15 cellular contexts compared by ENCODE assay signal in the genomic region with DNA sequence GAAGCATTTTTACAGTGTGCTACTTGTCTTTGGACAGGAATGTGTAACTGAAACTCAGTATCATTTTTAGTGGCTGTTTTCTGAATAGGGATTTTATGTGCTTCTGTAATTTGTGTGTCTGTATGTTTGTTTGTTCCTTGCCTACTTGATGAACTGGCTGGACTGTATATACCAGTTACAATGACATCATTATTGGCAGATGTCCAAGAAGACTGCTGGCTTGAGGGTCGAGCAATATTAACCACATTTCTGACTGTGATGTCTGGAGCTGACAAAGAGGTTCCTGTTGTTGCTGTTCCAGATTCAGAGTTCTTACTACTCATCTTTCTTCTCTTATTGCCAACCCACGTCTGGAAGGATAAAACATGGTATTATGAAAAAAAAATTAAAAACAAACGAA. TPM values are rescaled to one million over a fixed set of nuclear protein-coding genes. Genes with fewer than 3 reads are reported as not detected.
DNase-seq lines count a peak whose midpoint lies in the region; FAIRE-seq and TF ChIP-seq lines count a peak whose summit lies in the region.
"Had no signal": no experiment of that assay in that cellular context is flagged by ENCODE, and none has a peak within 500 bp of the region (broad histone marks: within the 10 kb centered on the region; RNA-seq: fewer than 3 reads in every experiment).

No MANE protein-coding gene starts in this region.

- H3K4me3 Mint-ChIP-seq in astrocyte (ENCODE audit: unreplicated experiment): no peak overlapping the region
- H3K4me3 Mint-ChIP-seq in CD8-positive, alpha-beta memory T cell: no peak overlapping the region
- H3K4me3 Mint-ChIP-seq: activated naive CD8-positive, alpha-beta T cell treated with anti-CD3 and anti-CD28 coated beads, Interleukin-2, amount 50 U/mL, for 24 hours; CD8-positive, alpha-beta T cell; stimulated activated naive CD8-positive, alpha-beta T cell treated with anti-CD3 and anti-CD28 coated beads, Interleukin-15, amount 100 ng/mL, for 72 hours had no signal

- 30 to 49% (median 44%) methylated on average over 3 of the region's 3 CpGs for WGBS in stomach, 5 donors

- intact Hi-C loops in stomach (cut with DNase I; ENCODE audit: low total_unique reads): no loop called here

- no peak for FAIRE-seq in HTR-8/SVneo (lab: Jason Lieb, UNC)
- no peak for FAIRE-seq in astrocyte (lab: Jason Lieb, UNC)
- FAIRE-seq: endometrium had no signal

- H3K36me3 Mint-ChIP-seq in astrocyte (ENCODE audit: low read depth, unreplicated experiment): no peaks in the 10 kb centered on the region
- H3K36me3 Mint-ChIP-seq in CD8-positive, alpha-beta memory T cell: no peaks in the 10 kb centered on the region
- H3K36me3 Mint-ChIP-seq: CD8-positive, alpha-beta T cell had no signal

- H3K79me2 ChIP-seq in astrocyte (ENCODE audit: insufficient read depth, low read length): no peaks in the 10 kb centered on the region

- H3K27ac ChIP-seq in astrocyte (ENCODE audit: low read depth, low read length) (no peak overlapping the region), stomach (no peak overlapping the region)
- no peak overlapping the region for H3K27ac ChIP-seq in CD8-positive, alpha-beta memory T cell (ENCODE audit: low read depth, low read length)
- H3K27ac ChIP-seq: prostate gland, RWPE1 had no signal

- no peak for TF ChIP-seq POLR2A in stomach (IDR thresholded peaks at IDR 0.05)

- H3K9ac ChIP-seq in astrocyte (ENCODE audit: low read length): no peak overlapping the region

- H3K27ac Mint-ChIP-seq in astrocyte (ENCODE audit: unreplicated experiment): peak overlapping the region; percentile 47
- H3K27ac Mint-ChIP-seq in CD8-positive, alpha-beta memory T cell: no peak overlapping the region
- H3K27ac Mint-ChIP-seq: activated naive CD8-positive, alpha-beta T cell treated with anti-CD3 and anti-CD28 coated beads, Interleukin-2, amount 50 U/mL, for 24 hours; CD8-positive, alpha-beta T cell; stimulated activated naive CD8-positive, alpha-beta T cell treated with anti-CD3 and anti-CD28 coated beads, Interleukin-15, amount 100 ng/mL, for 72 hours had no signal

- H3K9me3 Mint-ChIP-seq in astrocyte (ENCODE audit: unreplicated experiment): peaks cover 2% of the 10 kb centered on the region
- peaks cover 0 to 10% (median 4%) of the 10 kb centered on the region in 5 donors for H3K9me3 Mint-ChIP-seq in CD8-positive, alpha-beta memory T cell
- H3K9me3 Mint-ChIP-seq: activated naive CD8-positive, alpha-beta T cell treated with anti-CD3 and anti-CD28 coated beads, Interleukin-2, amount 50 U/mL, for 24 hours; CD8-positive, alpha-beta T cell; stimulated activated naive CD8-positive, alpha-beta T cell treated with anti-CD3 and anti-CD28 coated beads, Interleukin-15, amount 100 ng/mL, for 72 hours had no signal

- H3K4me3 ChIP-seq in astrocyte (ENCODE audit: insufficient read depth, low read depth, low read length) (no peak overlapping the region), stomach (no peak overlapping the region)
- no peak overlapping the region for H3K4me3 ChIP-seq in CD8-positive, alpha-beta memory T cell (ENCODE audit: low read length)
- H3K4me3 ChIP-seq: prostate gland had no signal

- DNase-seq in COR-L47 (lab: John Stamatoyannopoulos, UW) (peak; percentile 5), HTR-8/SVneo (ENCODE audit: insufficient read length, low spot score) (peak; percentile 0), astrocyte (ENCODE audit: low read depth) (peak; percentile 43), iris pigment epithelial cell (ENCODE audit: low read depth) (peak; percentile 74), stomach (no peak), middle frontal gyrus (ENCODE audit: extremely low spot score, low spot score) (no peak)
- DNase-seq in CD8-positive, alpha-beta memory T cell: no peak
- DNase-seq in activated naive CD4-positive, alpha-beta T cell (lab: John Stamatoyannopoulos, UW): no peak
- DNase-seq: activated naive CD8-positive, alpha-beta T cell treated with anti-CD3 and anti-CD28 coated beads, Interleukin-2, amount 50 U/mL, for 24 hours; CD8-positive, alpha-beta T cell; NCI-H187; stimulated activated naive CD8-positive, alpha-beta T cell treated with anti-CD3 and anti-CD28 coated beads, Interleukin-15, amount 100 ng/mL, for 72 hours had no signal

- no peaks in the 10 kb centered on the region for H4K20me1 ChIP-seq in astrocyte (ENCODE audit: insufficient read depth, low read length)

- no peaks in the 10 kb centered on the region for H3K27me3 Mint-ChIP-seq in astrocyte (ENCODE audit: low read depth, unreplicated experiment)
- no peaks in the 10 kb centered on the region for H3K27me3 Mint-ChIP-seq in CD8-positive, alpha-beta memory T cell
- H3K27me3 Mint-ChIP-seq: activated naive CD8-positive, alpha-beta T cell treated with anti-CD3 and anti-CD28 coated beads, Interleukin-2, amount 50 U/mL, for 24 hours; stimulated activated naive CD8-positive, alpha-beta T cell treated with anti-CD3 and anti-CD28 coated beads, Interleukin-15, amount 100 ng/mL, for 72 hours had no signal

- H2AFZ ChIP-seq in astrocyte (ENCODE audit: low read depth, low read length): no peak overlapping the region

- no peak for TF ChIP-seq EP300 in stomach (IDR thresholded peaks at IDR 0.05)

- CTCF ChIA-PET in CD8-positive, alpha-beta memory T cell (lab: Charles Lee): no interaction called here

- H3K9me3 ChIP-seq in astrocyte (ENCODE audit: insufficient read depth, low read depth, low read length): no peaks in the 10 kb centered on the region
- peaks cover 0 to 12% (median 3%) of the 10 kb centered on the region in 4 donors for H3K9me3 ChIP-seq in stomach
- no peaks in the 10 kb centered on the region for H3K9me3 ChIP-seq in CD8-positive, alpha-beta memory T cell (ENCODE audit: low read length)
- H3K9me3 ChIP-seq: prostate gland had no signal

- no peak for TF ChIP-seq CTCF in astrocyte (IDR thresholded peaks at IDR 0.05; ENCODE audit: insufficient read depth, low read depth, low read length)
- TF ChIP-seq CTCF in stomach (IDR thresholded peaks at IDR 0.05): no peak

- H3K4me1 ChIP-seq in astrocyte (ENCODE audit: insufficient read depth, low read length) (no peaks in the 10 kb centered on the region), stomach (no peaks in the 10 kb centered on the region)
- H3K4me1 ChIP-seq in CD8-positive, alpha-beta memory T cell (ENCODE audit: insufficient read depth, low read length): no peaks in the 10 kb centered on the region
- H3K4me1 ChIP-seq: prostate gland had no signal

- no peaks in the 10 kb centered on the region for H3K27me3 ChIP-seq in astrocyte (ENCODE audit: insufficient read depth, low read length)
- H3K27me3 ChIP-seq in stomach: peaks cover 0 to 3% (median 0%) of the 10 kb centered on the region in 3 donors
- no peaks in the 10 kb centered on the region for H3K27me3 ChIP-seq in CD8-positive, alpha-beta memory T cell (ENCODE audit: insufficient read depth, low read length, poor library complexity, severe bottlenecking)

- H3K4me2 ChIP-seq in astrocyte (ENCODE audit: low read length): no peak overlapping the region

- H3K36me3 ChIP-seq in astrocyte (ENCODE audit: insufficient read depth, low read length) (peaks cover 6% of the 10 kb centered on the region), stomach (peaks cover 0 to 6% (median 0%) of the 10 kb centered on the region in 4 donors)
- no peaks in the 10 kb centered on the region for H3K36me3 ChIP-seq in CD8-positive, alpha-beta memory T cell (ENCODE audit: insufficient read depth, low read length)
- H3K36me3 ChIP-seq: prostate gland had no signal

- POLR2A ChIA-PET in CD8-positive, alpha-beta memory T cell (lab: Charles Lee): no interaction called here

- peaks cover 11% of the 10 kb centered on the region for H3K4me1 Mint-ChIP-seq in astrocyte (ENCODE audit: low read depth, unreplicated experiment)
- H3K4me1 Mint-ChIP-seq in CD8-positive, alpha-beta memory T cell: no peaks in the 10 kb centered on the region
- H3K4me1 Mint-ChIP-seq: activated naive CD8-positive, alpha-beta T cell treated with anti-CD3 and anti-CD28 coated beads, Interleukin-2, amount 50 U/mL, for 24 hours; stimulated activated naive CD8-positive, alpha-beta T cell treated with anti-CD3 and anti-CD28 coated beads, Interleukin-15, amount 100 ng/mL, for 72 hours had no signal

RNA-seq across cellular contexts. Expression of a gene that starts 33.0 kb away (rescaled TPM):
- 8.9 and 9.9 TPM in 2 replicates for total RNA-seq in astrocyte
- 1 to 10 TPM in 4 of 5 donors, under 1 TPM in 1; under 0.01 to 5.7 (median 2.2) TPM for total RNA-seq in stomach
- under 1 TPM; 0.19 to 0.48 (median 0.46) TPM for polyA plus RNA-seq in stomach
- under 1 TPM; 0.60 to 0.70 TPM for total RNA-seq in CD8-positive, alpha-beta memory T cell
- polyA plus RNA-seq in CD8-positive, alpha-beta memory T cell: 0.90 TPM

Comparison
In these comparisons a context has a peak if more than half of its experiments do, and no peak if none do; other contexts are left out.
1. DNase-seq: peak in COR-L47 (single experiment), HTR-8/SVneo (single experiment), astrocyte (single experiment) and iris pigment epithelial cell (single experiment); none in stomach (single experiment), middle frontal gyrus (single experiment), CD8-positive, alpha-beta memory T cell (0 of 5) and activated naive CD4-positive, alpha-beta T cell (0 of 4).